26 cellular contexts compared by ENCODE assay signal in the genomic region with DNA sequence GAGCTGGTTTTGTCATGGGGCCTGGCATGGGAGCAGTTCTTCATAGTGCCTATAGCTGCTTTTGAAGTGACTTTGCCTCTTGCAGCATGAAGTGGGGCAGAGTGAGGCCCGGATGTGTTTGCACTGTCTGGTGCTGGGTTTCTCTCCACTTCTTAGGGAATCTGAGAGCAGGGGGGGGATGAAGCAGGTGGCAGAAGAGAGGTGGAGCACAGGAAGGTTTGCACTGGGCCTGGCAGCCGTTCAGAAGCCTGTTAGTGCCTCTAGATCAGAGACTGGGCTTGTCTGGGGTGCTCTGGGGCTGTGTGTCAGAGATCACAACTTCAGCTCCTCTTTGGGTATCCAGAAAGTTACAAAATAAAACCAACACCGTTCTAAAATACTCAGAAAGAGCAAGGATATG. TPM values are rescaled to one million over a fixed set of nuclear protein-coding genes. Genes with fewer than 3 reads are reported as not detected.
A peak's percentile ranks its signal among the peaks of the same experiment; 100 is the strongest.
DNase-seq lines count a peak whose midpoint lies in the region; ATAC-seq and TF ChIP-seq lines count a peak whose summit lies in the region.
"Had no signal": no experiment of that assay in that cellular context is flagged by ENCODE, and none has a peak within 500 bp of the region (broad histone marks: within the 10 kb centered on the region; RNA-seq: fewer than 3 reads in every experiment).

No MANE protein-coding gene starts in this region.

- no peaks in the 10 kb centered on the region for H3K9me3 Mint-ChIP-seq in T-helper 2 cell treated with Interferon-gamma antibody and Interleukin-4, amounts not matched to agents 5 μg/mL and 100 μg/mL, for 36 hours
- no peaks in the 10 kb centered on the region for H3K9me3 Mint-ChIP-seq in CD8-positive, alpha-beta T cell
- no peaks in the 10 kb centered on the region for H3K9me3 Mint-ChIP-seq in T-cell
- no peaks in the 10 kb centered on the region for H3K9me3 Mint-ChIP-seq in naive thymus-derived CD4-positive, alpha-beta T cell
- H3K9me3 Mint-ChIP-seq: activated B cell treated with CpG ODN at 0.5 μM for 24 hours had no signal

- no peak overlapping the region for H3K27ac ChIP-seq in CD8-positive, alpha-beta T cell (ENCODE audit: low read depth, low read length)
- no peak overlapping the region for H3K27ac ChIP-seq in naive thymus-derived CD4-positive, alpha-beta T cell (ENCODE audit: low read depth, low read length)
- H3K27ac ChIP-seq in MM.1S (ENCODE audit: low read length), result no peak overlapping the region
- H3K27ac ChIP-seq: KMS-11, vagina had no signal

- no peak for DNase-seq in T-helper 2 cell treated with Interferon-gamma antibody and Interleukin-4, amounts not matched to agents 5 μg/mL and 100 μg/mL, for 36 hours (ENCODE audit: low spot score)
- no peak for DNase-seq in T-helper 2 cell
- no peak for DNase-seq in CD8-positive, alpha-beta T cell
- DNase-seq in T-cell, result no peak
- DNase-seq in naive thymus-derived CD4-positive, alpha-beta T cell, result no peak
- no peak for DNase-seq in MM.1S
- DNase-seq in HuH-7.5 (ENCODE audit: low spot score), result no peak
- no peak for DNase-seq in hypothalamus (lab: John Stamatoyannopoulos, UW)
- DNase-seq: activated B cell treated with CpG ODN at 0.5 μM for 24 hours; activated naive CD4-positive, alpha-beta T cell treated with Interleukin-2 at 50 U/mL for 16 hours; BE2C; Calu3; effector CD8-positive, alpha-beta T cell; esophagus squamous epithelium; NCI-H1092; NCI-H2029 treated with DMSO at 0.1 percent for 48 hours; NCI-H82; occipital lobe; PC-9; SIG-M5; stimulated activated CD4-positive, alpha-beta T cell treated with anti-CD3 and anti-CD28 coated beads, Interleukin-2, amount 100 ng/mL, for 48 hours had no signal

- no peak for TF ChIP-seq CTCF in CD8-positive, alpha-beta T cell (IDR thresholded peaks at IDR 0.05)
- TF ChIP-seq CTCF in MM.1S (IDR thresholded peaks at IDR 0.05; ENCODE audit: low read length), result no peak

- no peaks in the 10 kb centered on the region for H3K9me3 ChIP-seq in CD8-positive, alpha-beta T cell (ENCODE audit: low read length)
- no peaks in the 10 kb centered on the region for H3K9me3 ChIP-seq in naive thymus-derived CD4-positive, alpha-beta T cell (ENCODE audit: control insufficient read depth in 2 of 3, low read length in 3 of 3)
- no peaks in the 10 kb centered on the region for H3K9me3 ChIP-seq in MM.1S (replicated peaks; ENCODE audit: insufficient read depth, low read length)
- H3K9me3 ChIP-seq: BE2C, esophagus squamous epithelium, gastroesophageal sphincter, HAP-1, vagina had no signal

- H3K27ac Mint-ChIP-seq in T-helper 2 cell treated with Interferon-gamma antibody and Interleukin-4, amounts not matched to agents 5 μg/mL and 100 μg/mL, for 36 hours, result peak overlapping the region; percentile 32
- peak overlapping the region; percentile 81 for H3K27ac Mint-ChIP-seq in CD8-positive, alpha-beta T cell
- H3K27ac Mint-ChIP-seq in T-cell, result peak overlapping the region; percentile 64 to 76
- peak overlapping the region; percentile 2 to 91 (median 75) for H3K27ac Mint-ChIP-seq in naive thymus-derived CD4-positive, alpha-beta T cell
- H3K27ac Mint-ChIP-seq: activated B cell treated with CpG ODN at 0.5 μM for 24 hours had no signal

- no peaks in the 10 kb centered on the region for H3K9me2 ChIP-seq in MM.1S (replicated peaks; ENCODE audit: insufficient read depth, low read length)

- H3K9ac ChIP-seq in MM.1S (ENCODE audit: low read length), result no peak overlapping the region
- H3K9ac ChIP-seq: KMS-11 had no signal

- no peak overlapping the region for H3K4me3 ChIP-seq in CD8-positive, alpha-beta T cell (ENCODE audit: low read depth, low read length)
- H3K4me3 ChIP-seq in naive thymus-derived CD4-positive, alpha-beta T cell (ENCODE audit: low read length), result no peak overlapping the region
- H3K4me3 ChIP-seq in MM.1S (ENCODE audit: low read length), result no peak overlapping the region
- H3K4me3 ChIP-seq: esophagus squamous epithelium, gastroesophageal sphincter, HAP-1, PC-9, smooth muscle cell, vagina had no signal

- POLR2A ChIA-PET in CD8-positive, alpha-beta T cell (lab: Charles Lee), result interaction anchor here (1.0 to 2.1 kb wide), 4 partner anchors 13 to 33 kb away, joined by 3 to 6 read pairs (median 4); no protein-coding TSS in a partner anchor
- POLR2A ChIA-PET in T-cell (lab: Charles Lee), result no interaction called here
- POLR2A ChIA-PET in naive thymus-derived CD4-positive, alpha-beta T cell (lab: Charles Lee), result interaction anchor here (0.6 to 2.0 kb wide), 8 partner anchors 10 to 87 kb away, joined by 3 to 7 read pairs (median 4); a partner anchor contains a TSS

- H4K20me1 ChIP-seq in MM.1S (ENCODE audit: insufficient read depth, low read length), result no peaks in the 10 kb centered on the region

- intact Hi-C loops in CD8-positive, alpha-beta T cell (cut with DNase I, micrococcal nuclease), result loop anchor here in 1 of 2 experiments (1.0 kb wide), 2 partner anchors 12 to 16 kb away; no protein-coding TSS in a partner anchor
- intact Hi-C loops in naive thymus-derived CD4-positive, alpha-beta T cell (cut with micrococcal nuclease), result loop anchor here (1.0 kb wide), 2 partner anchors 10 to 15 kb away; no protein-coding TSS in a partner anchor

- H3K4me1 Mint-ChIP-seq in T-helper 2 cell treated with Interferon-gamma antibody and Interleukin-4, amounts not matched to agents 5 μg/mL and 100 μg/mL, for 36 hours (ENCODE audit: low read depth), result peaks cover 47% of the 10 kb centered on the region
- H3K4me1 Mint-ChIP-seq in CD8-positive, alpha-beta T cell (ENCODE audit: low read depth), result peaks cover 83% of the 10 kb centered on the region
- H3K4me1 Mint-ChIP-seq in T-cell, result peaks cover 43 to 60% (median 45%) of the 10 kb centered on the region in 3 donors
- peaks cover 31 to 71% (median 55%) of the 10 kb centered on the region in 7 donors for H3K4me1 Mint-ChIP-seq in naive thymus-derived CD4-positive, alpha-beta T cell
- H3K4me1 Mint-ChIP-seq: activated B cell treated with CpG ODN at 0.5 μM for 24 hours had no signal

- H3K79me2 ChIP-seq in MM.1S (ENCODE audit: low read length), result no peaks in the 10 kb centered on the region

- no peak overlapping the region for H3K4me2 ChIP-seq in MM.1S (ENCODE audit: low read depth, low read length)
- H3K4me2 ChIP-seq: KMS-11, smooth muscle cell had no signal

- no peak for ATAC-seq in CD8-positive, alpha-beta T cell
- ATAC-seq in T-cell (replicated peaks in 1 of 4), result peak in 1 of 4 experiments; percentile 22
- ATAC-seq in naive thymus-derived CD4-positive, alpha-beta T cell, result peak; percentile 58
- ATAC-seq: gastroesophageal sphincter had no signal

- no peaks in the 10 kb centered on the region for H3F3A ChIP-seq in MM.1S (ENCODE audit: insufficient read depth, low read length)

- CTCF ChIA-PET in CD8-positive, alpha-beta T cell (lab: Charles Lee), result interaction anchor here (1.4 to 2.1 kb wide), 3 partner anchors 9 to 15 kb away, joined by 4 to 6 read pairs (median 6); no protein-coding TSS in a partner anchor
- CTCF ChIA-PET in T-cell (lab: Charles Lee), result no interaction called here
- CTCF ChIA-PET in naive thymus-derived CD4-positive, alpha-beta T cell (lab: Charles Lee), result interaction anchor here (1.2 kb wide), 2 partner anchors 14 to 247 kb away, joined by 3 to 4 read pairs; no protein-coding TSS in a partner anchor

- H3K4me3 Mint-ChIP-seq in T-helper 2 cell treated with Interferon-gamma antibody and Interleukin-4, amounts not matched to agents 5 μg/mL and 100 μg/mL, for 36 hours, result peak overlapping the region; percentile 44
- no peak overlapping the region for H3K4me3 Mint-ChIP-seq in CD8-positive, alpha-beta T cell
- H3K4me3 Mint-ChIP-seq in T-cell, result peak overlapping the region in 1 of 3 donors; percentile 62
- peak overlapping the region in 9 of 10 donors; percentile 39 to 73 (median 56) for H3K4me3 Mint-ChIP-seq in naive thymus-derived CD4-positive, alpha-beta T cell
- H3K4me3 Mint-ChIP-seq: activated B cell treated with CpG ODN at 0.5 μM for 24 hours had no signal

- peaks cover 45% of the 10 kb centered on the region for H3K4me1 ChIP-seq in CD8-positive, alpha-beta T cell (ENCODE audit: insufficient read depth, low read length)
- peaks cover 22 to 36% of the 10 kb centered on the region in 2 donors for H3K4me1 ChIP-seq in naive thymus-derived CD4-positive, alpha-beta T cell (ENCODE audit: control insufficient read depth in 2 of 2, insufficient read depth in 2 of 2, low read length in 2 of 2)
- H3K4me1 ChIP-seq in MM.1S (ENCODE audit: low read length), result no peaks in the 10 kb centered on the region
- H3K4me1 ChIP-seq: HAP-1, vagina had no signal

- no peaks in the 10 kb centered on the region for H3K27me3 ChIP-seq in CD8-positive, alpha-beta T cell (ENCODE audit: insufficient read depth, low read length)
- no peaks in the 10 kb centered on the region for H3K27me3 ChIP-seq in naive thymus-derived CD4-positive, alpha-beta T cell (ENCODE audit: control insufficient read depth in 2 of 2, insufficient read depth in 2 of 2, low read length in 2 of 2)
- H3K27me3 ChIP-seq in MM.1S (replicated peaks; ENCODE audit: insufficient read depth, low read length), result no peaks in the 10 kb centered on the region
- H3K27me3 ChIP-seq: BE2C, esophagus squamous epithelium, gastroesophageal sphincter, vagina had no signal

- no peaks in the 10 kb centered on the region for H3K27me3 Mint-ChIP-seq in T-helper 2 cell treated with Interferon-gamma antibody and Interleukin-4, amounts not matched to agents 5 μg/mL and 100 μg/mL, for 36 hours (ENCODE audit: low read depth)
- H3K27me3 Mint-ChIP-seq in CD8-positive, alpha-beta T cell (ENCODE audit: low read depth), result no peaks in the 10 kb centered on the region
- no peaks in the 10 kb centered on the region for H3K27me3 Mint-ChIP-seq in T-cell
- no peaks in the 10 kb centered on the region for H3K27me3 Mint-ChIP-seq in naive thymus-derived CD4-positive, alpha-beta T cell
- H3K27me3 Mint-ChIP-seq: activated B cell treated with CpG ODN at 0.5 μM for 24 hours had no signal

- no peak overlapping the region for H2AFZ ChIP-seq in MM.1S (ENCODE audit: low read length)
- H2AFZ ChIP-seq: PC-9 had no signal

- peaks cover 63% of the 10 kb centered on the region for H3K36me3 Mint-ChIP-seq in T-helper 2 cell treated with Interferon-gamma antibody and Interleukin-4, amounts not matched to agents 5 μg/mL and 100 μg/mL, for 36 hours (ENCODE audit: low read depth)
- peaks cover 89% of the 10 kb centered on the region for H3K36me3 Mint-ChIP-seq in CD8-positive, alpha-beta T cell
- peaks cover 60% of the 10 kb centered on the region for H3K36me3 Mint-ChIP-seq in T-cell
- H3K36me3 Mint-ChIP-seq in naive thymus-derived CD4-positive, alpha-beta T cell, result peaks cover 6 to 71% (median 47%) of the 10 kb centered on the region in 5 donors

- H3K36me3 ChIP-seq in CD8-positive, alpha-beta T cell (ENCODE audit: insufficient read depth, low read length), result peaks cover 67% of the 10 kb centered on the region
- H3K36me3 ChIP-seq in naive thymus-derived CD4-positive, alpha-beta T cell (ENCODE audit: control insufficient read depth in 2 of 3, insufficient read depth in 3 of 3, low read length in 3 of 3), result peaks cover 24 to 85% (median 37%) of the 10 kb centered on the region in 3 experiments
- no peaks in the 10 kb centered on the region for H3K36me3 ChIP-seq in MM.1S (replicated peaks; ENCODE audit: insufficient read depth, low read length)

RNA-seq across cellular contexts. Expression of a gene that starts 18.4 kb away (rescaled TPM):
- 10 to 100 TPM; 83.5 to 91.0 TPM for total RNA-seq in CD8-positive, alpha-beta T cell
- total RNA-seq in T-cell, result 100 to 1,000 TPM; 105 to 140 (median 125) TPM
- total RNA-seq in naive thymus-derived CD4-positive, alpha-beta T cell, result 100 to 1,000 TPM in 3 of 5 experiments, 10 to 100 TPM in 2; 94.9 to 156 (median 118) TPM
- polyA plus RNA-seq in naive thymus-derived CD4-positive, alpha-beta T cell, result 10 to 100 TPM; 41.0 to 87.2 TPM

RNA-seq across cellular contexts. Expression of a gene that starts 18.5 kb away (rescaled TPM):
- 100 to 1,000 TPM; 176 to 190 TPM for total RNA-seq in CD8-positive, alpha-beta T cell
- 100 to 1,000 TPM in 1 of 5 donors, 10 to 100 TPM in 4; 80.5 to 112 (median 90.2) TPM for total RNA-seq in T-cell
- 100 to 1,000 TPM in 2 of 5 experiments, 10 to 100 TPM in 3; 66.2 to 118 (median 95.8) TPM for total RNA-seq in naive thymus-derived CD4-positive, alpha-beta T cell
- 100 to 1,000 TPM; 175 to 234 TPM for polyA plus RNA-seq in naive thymus-derived CD4-positive, alpha-beta T cell

RNA-seq across cellular contexts. Expression of a gene that starts 29.7 kb away (rescaled TPM):
- 10 to 100 TPM; 18.9 to 19.6 TPM for total RNA-seq in CD8-positive, alpha-beta T cell
- total RNA-seq in T-cell, result 10 to 100 TPM; 16.6 to 39.3 (median 34.1) TPM
- 10 to 100 TPM; 13.8 to 52.9 (median 34.7) TPM for total RNA-seq in naive thymus-derived CD4-positive, alpha-beta T cell
- polyA plus RNA-seq in naive thymus-derived CD4-positive, alpha-beta T cell, result 10 to 100 TPM; 48.9 to 68.2 TPM

RNA-seq across cellular contexts. Expression of a gene that starts 50.6 kb away (rescaled TPM):
- total RNA-seq in CD8-positive, alpha-beta T cell, result 10 to 100 TPM; 21.3 to 22.4 TPM
- 10 to 100 TPM; 19.3 to 31.0 (median 26.4) TPM for total RNA-seq in T-cell
- 10 to 100 TPM; 16.2 to 30.9 (median 23.9) TPM for total RNA-seq in naive thymus-derived CD4-positive, alpha-beta T cell
- 10 to 100 TPM; 10.9 to 21.7 TPM for polyA plus RNA-seq in naive thymus-derived CD4-positive, alpha-beta T cell

Comparison
In these comparisons a context has a peak if more than half of its experiments do, and no peak if none do; other contexts are left out.
1. CTCF ChIA-PET loops: an anchor here in CD8-positive, alpha-beta T cell (1.4 to 2.1 kb wide) and naive thymus-derived CD4-positive, alpha-beta T cell (1.2 kb wide); none called in T-cell.
2. POLR2A ChIA-PET loops: an anchor here in CD8-positive, alpha-beta T cell (1.0 to 2.1 kb wide) and naive thymus-derived CD4-positive, alpha-beta T cell (0.6 to 2.0 kb wide); none called in T-cell.